In the genomic region with DNA sequence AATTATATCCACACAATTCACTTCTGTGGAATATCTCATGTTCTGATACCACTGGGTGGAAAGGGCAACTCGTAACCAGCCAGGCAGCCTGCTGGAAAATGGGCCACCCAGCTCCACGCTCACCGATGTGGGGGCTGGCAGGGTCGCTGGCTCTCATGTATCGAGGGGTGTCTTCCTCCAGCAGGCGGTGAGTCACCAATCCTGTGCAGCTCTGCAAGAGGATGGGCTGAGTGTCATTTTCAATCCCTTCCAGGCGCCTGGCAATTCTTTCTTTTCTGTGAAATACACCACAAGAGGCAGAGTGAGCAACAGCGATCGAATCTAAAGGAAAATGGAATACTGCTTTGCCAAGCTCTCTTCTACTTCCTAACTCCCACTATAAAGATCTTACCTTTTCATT, we compare ENCODE assay signal across 12 cellular contexts.
DNase-seq lines count a peak whose midpoint lies in the region; ATAC-seq, FAIRE-seq and TF ChIP-seq lines count a peak whose summit lies in the region.
"Had no signal": no experiment of that assay in that cellular context is flagged by ENCODE, and none has a peak within 500 bp of the region (broad histone marks: within the 10 kb centered on the region; RNA-seq: fewer than 3 reads in every experiment).

No MANE protein-coding gene starts in this region.

- no peaks in the 10 kb centered on the region for H3K9me3 Mint-ChIP-seq in activated naive CD4-positive, alpha-beta T cell treated with anti-CD3 and anti-CD28 coated beads, Interleukin-2, amount 10 ng/mL, durations not matched to agents 7 days and 5 days

- H3K27ac Mint-ChIP-seq in activated naive CD4-positive, alpha-beta T cell treated with anti-CD3 and anti-CD28 coated beads, Interleukin-2, amount 10 ng/mL, durations not matched to agents 7 days and 5 days: peak overlapping the region; percentile 77
- H3K27ac Mint-ChIP-seq: B cell had no signal

- H3K36me3 Mint-ChIP-seq in activated naive CD4-positive, alpha-beta T cell treated with anti-CD3 and anti-CD28 coated beads, Interleukin-2, amount 10 ng/mL, durations not matched to agents 7 days and 5 days: peaks cover 21% of the 10 kb centered on the region

- H3K4me1 Mint-ChIP-seq in activated naive CD4-positive, alpha-beta T cell treated with anti-CD3 and anti-CD28 coated beads, Interleukin-2, amount 10 ng/mL, durations not matched to agents 7 days and 5 days: peaks cover 18% of the 10 kb centered on the region
- H3K4me1 Mint-ChIP-seq: B cell had no signal

- CTCF ChIA-PET in activated naive CD4-positive, alpha-beta T cell treated with anti-CD3 and anti-CD28 coated beads, Interleukin-2, amount 10 ng/mL, durations not matched to agents 7 days and 5 days (lab: Charles Lee): interaction anchor here (0.6 to 2.0 kb wide), 3 partner anchors 20 to 137 kb away, joined by 3 to 5 read pairs (median 3); no protein-coding TSS in a partner anchor

- peak; percentile 20 for FAIRE-seq in urothelium cell line (lab: Jason Lieb, UNC)
- FAIRE-seq: islet of Langerhans had no signal

- H3K4me3 ChIP-seq in foreskin fibroblast (ENCODE audit: low read depth in 1 of 2, low read length in 2 of 2): no peak overlapping the region

- ATAC-seq in GM18909 (IDR thresholded peaks at IDR 0.05; ENCODE audit: poor library complexity, unreplicated experiment): no peak

- no peak for DNase-seq in activated naive CD4-positive, alpha-beta T cell treated with anti-CD3 and anti-CD28 coated beads, Interleukin-2, amount 10 ng/mL, durations not matched to agents 7 days and 5 days
- DNase-seq in activated naive CD4-positive, alpha-beta T cell treated with Interleukin-2 at 50 U/mL for 16 hours: no peak
- DNase-seq in SK-MEL-5 (ENCODE audit: low read depth, low spot score): peak; percentile 64
- peak; percentile 26 for DNase-seq in foreskin fibroblast
- DNase-seq in urothelium cell line (ENCODE audit: low spot score): no peak
- DNase-seq in NCI-H526 treated with DMSO at 0.1 percent for 48 hours (lab: John Stamatoyannopoulos, UW): no peak
- DNase-seq in NCI-H187 (lab: John Stamatoyannopoulos, UW): no peak
- DNase-seq: NCI-H2029 treated with DMSO at 0.1 percent for 48 hours; stimulated activated CD4-positive, alpha-beta T cell treated with anti-CD3 and anti-CD28 coated beads, Interleukin-2, amount 100 ng/mL, for 24 hours had no signal

- no peak overlapping the region for H3K4me3 Mint-ChIP-seq in activated naive CD4-positive, alpha-beta T cell treated with anti-CD3 and anti-CD28 coated beads, Interleukin-2, amount 10 ng/mL, durations not matched to agents 7 days and 5 days
- H3K4me3 Mint-ChIP-seq: B cell had no signal

- TF ChIP-seq CTCF in foreskin fibroblast (IDR thresholded peaks at IDR 0.05; ENCODE audit: low read depth, low read length): no peak

- H3K27me3 Mint-ChIP-seq in activated naive CD4-positive, alpha-beta T cell treated with anti-CD3 and anti-CD28 coated beads, Interleukin-2, amount 10 ng/mL, durations not matched to agents 7 days and 5 days: no peaks in the 10 kb centered on the region
- H3K27me3 Mint-ChIP-seq: B cell had no signal

- in situ Hi-C loops in SK-MEL-5 (cut with HindIII; ENCODE audit: low pct_unique_long_range_greater_than_20kb, low sequenced_read_pairs): no loop called here

Comparison
In these comparisons a context has a peak if more than half of its experiments do, and no peak if none do; other contexts are left out.
1. DNase-seq: peak in SK-MEL-5 (single experiment) and foreskin fibroblast (2 of 2); none in activated naive CD4-positive, alpha-beta T cell treated with anti-CD3 and anti-CD28 coated beads, Interleukin-2, amount 10 ng/mL, durations not matched to agents 7 days and 5 days (single experiment), activated naive CD4-positive, alpha-beta T cell treated with Interleukin-2 at 50 U/mL for 16 hours (single experiment), urothelium cell line (single experiment), NCI-H526 treated with DMSO at 0.1 percent for 48 hours (single experiment) and NCI-H187 (0 of 2).